Comparison of ENCODE assay signal across 1 cellular context in the genomic region with DNA sequence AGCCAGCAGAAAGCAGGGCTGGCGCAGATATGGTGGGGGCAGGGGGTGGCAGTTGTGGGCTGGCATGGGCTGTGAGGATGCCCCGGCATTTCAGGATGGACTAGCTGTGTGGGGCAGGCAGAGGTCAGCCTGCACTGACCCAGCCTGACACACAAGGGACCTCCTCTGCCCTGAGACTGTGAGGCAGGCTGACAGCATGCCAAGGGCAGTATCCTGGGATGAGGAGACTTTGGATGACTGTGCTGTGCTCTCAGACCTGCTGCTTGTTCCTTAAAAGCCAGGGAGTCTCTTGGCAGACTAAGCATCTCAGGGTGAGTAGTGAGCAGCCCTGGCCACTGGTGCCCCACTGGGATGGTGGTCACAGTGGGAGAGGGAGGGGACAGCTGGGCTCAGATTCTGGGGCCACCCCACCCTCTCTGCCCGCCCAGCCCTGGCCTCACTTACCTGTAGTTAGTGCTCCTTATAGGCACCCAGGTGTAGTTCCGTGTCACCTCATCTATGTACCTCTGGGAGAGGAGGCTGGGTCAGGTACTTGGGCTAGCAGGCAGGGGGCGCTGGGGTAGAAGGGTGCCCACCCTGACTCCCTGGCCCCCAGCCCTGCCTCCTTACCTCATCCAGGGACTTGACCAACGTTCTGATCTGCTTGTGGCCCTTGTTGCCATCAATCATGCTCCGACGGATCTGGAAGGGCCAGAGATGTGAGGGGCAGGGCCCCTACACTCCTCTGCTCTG.
TF ChIP-seq lines count a peak whose summit lies in the region.

No MANE protein-coding gene starts in this region.

TF ChIP-seq in HCT116, 20 proteins besides CTCF, POLR2A, EP300 and RAD21:
- TF ChIP-seq EZH2phosphoT487 (IDR thresholded peaks at IDR 0.05; ENCODE audit: borderline replicate concordance): no peak
- no peak for TF ChIP-seq SIN3A (IDR thresholded peaks at IDR 0.05; ENCODE audit: low read depth)
- TF ChIP-seq EZH2 (IDR thresholded peaks at IDR 0.05): no peak
- TF ChIP-seq, protein P1, sequence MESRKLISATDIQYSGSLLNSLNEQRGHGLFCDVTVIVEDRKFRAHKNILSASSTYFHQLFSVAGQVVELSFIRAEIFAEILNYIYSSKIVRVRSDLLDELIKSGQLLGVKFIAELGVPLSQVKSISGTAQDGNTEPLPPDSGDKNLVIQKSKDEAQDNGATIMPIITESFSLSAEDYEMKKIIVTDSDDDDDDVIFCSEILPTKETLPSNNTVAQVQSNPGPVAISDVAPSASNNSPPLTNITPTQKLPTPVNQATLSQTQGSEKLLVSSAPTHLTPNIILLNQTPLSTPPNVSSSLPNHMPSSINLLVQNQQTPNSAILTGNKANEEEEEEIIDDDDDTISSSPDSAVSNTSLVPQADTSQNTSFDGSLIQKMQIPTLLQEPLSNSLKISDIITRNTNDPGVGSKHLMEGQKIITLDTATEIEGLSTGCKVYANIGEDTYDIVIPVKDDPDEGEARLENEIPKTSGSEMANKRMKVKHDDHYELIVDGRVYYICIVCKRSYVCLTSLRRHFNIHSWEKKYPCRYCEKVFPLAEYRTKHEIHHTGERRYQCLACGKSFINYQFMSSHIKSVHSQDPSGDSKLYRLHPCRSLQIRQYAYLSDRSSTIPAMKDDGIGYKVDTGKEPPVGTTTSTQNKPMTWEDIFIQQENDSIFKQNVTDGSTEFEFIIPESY (IDR thresholded peaks at IDR 0.05; ENCODE audit: extremely low read depth, insufficient replicate concordance, low read length): no peak
- TF ChIP-seq ELF1 (IDR thresholded peaks at IDR 0.05; ENCODE audit: borderline replicate concordance, low read depth): no peak
- TF ChIP-seq CBX3 (IDR thresholded peaks at IDR 0.05; ENCODE audit: low read depth): no peak
- no peak for TF ChIP-seq TCF7L2 (IDR thresholded peaks at IDR 0.05; ENCODE audit: borderline replicate concordance, extremely low read depth, insufficient read depth, insufficient read length)
- TF ChIP-seq, protein P2, sequence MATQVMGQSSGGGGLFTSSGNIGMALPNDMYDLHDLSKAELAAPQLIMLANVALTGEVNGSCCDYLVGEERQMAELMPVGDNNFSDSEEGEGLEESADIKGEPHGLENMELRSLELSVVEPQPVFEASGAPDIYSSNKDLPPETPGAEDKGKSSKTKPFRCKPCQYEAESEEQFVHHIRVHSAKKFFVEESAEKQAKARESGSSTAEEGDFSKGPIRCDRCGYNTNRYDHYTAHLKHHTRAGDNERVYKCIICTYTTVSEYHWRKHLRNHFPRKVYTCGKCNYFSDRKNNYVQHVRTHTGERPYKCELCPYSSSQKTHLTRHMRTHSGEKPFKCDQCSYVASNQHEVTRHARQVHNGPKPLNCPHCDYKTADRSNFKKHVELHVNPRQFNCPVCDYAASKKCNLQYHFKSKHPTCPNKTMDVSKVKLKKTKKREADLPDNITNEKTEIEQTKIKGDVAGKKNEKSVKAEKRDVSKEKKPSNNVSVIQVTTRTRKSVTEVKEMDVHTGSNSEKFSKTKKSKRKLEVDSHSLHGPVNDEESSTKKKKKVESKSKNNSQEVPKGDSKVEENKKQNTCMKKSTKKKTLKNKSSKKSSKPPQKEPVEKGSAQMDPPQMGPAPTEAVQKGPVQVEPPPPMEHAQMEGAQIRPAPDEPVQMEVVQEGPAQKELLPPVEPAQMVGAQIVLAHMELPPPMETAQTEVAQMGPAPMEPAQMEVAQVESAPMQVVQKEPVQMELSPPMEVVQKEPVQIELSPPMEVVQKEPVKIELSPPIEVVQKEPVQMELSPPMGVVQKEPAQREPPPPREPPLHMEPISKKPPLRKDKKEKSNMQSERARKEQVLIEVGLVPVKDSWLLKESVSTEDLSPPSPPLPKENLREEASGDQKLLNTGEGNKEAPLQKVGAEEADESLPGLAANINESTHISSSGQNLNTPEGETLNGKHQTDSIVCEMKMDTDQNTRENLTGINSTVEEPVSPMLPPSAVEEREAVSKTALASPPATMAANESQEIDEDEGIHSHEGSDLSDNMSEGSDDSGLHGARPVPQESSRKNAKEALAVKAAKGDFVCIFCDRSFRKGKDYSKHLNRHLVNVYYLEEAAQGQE (IDR thresholded peaks at IDR 0.05; ENCODE audit: low read depth): no peak
- no peak for TF ChIP-seq ZNF274 (IDR thresholded peaks at IDR 0.05; ENCODE audit: low read depth, low read length)
- TF ChIP-seq, protein P3, sequence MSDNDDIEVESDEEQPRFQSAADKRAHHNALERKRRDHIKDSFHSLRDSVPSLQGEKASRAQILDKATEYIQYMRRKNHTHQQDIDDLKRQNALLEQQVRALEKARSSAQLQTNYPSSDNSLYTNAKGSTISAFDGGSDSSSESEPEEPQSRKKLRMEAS (IDR thresholded peaks at IDR 0.05): no peak
- no peak for TF ChIP-seq FOSL1 (IDR thresholded peaks at IDR 0.05; ENCODE audit: low read depth)
- TF ChIP-seq ZFX (IDR thresholded peaks at IDR 0.05): no peak
- no peak for TF ChIP-seq YY1 (IDR thresholded peaks at IDR 0.05; ENCODE audit: extremely low read depth, insufficient replicate concordance, low read depth, low read length)
- TF ChIP-seq POLR2AphosphoS5 (IDR thresholded peaks at IDR 0.05; ENCODE audit: low read depth, low read length): no peak
- TF ChIP-seq CEBPB (IDR thresholded peaks at IDR 0.05; ENCODE audit: low read depth): no peak
- TF ChIP-seq SRF (IDR thresholded peaks at IDR 0.05; ENCODE audit: low read depth): no peak
